In genomic region chr1:1558591-1558990, GRCh38 we compare ENCODE assay signal across 1 cellular context.
TF ChIP-seq lines count a peak whose summit lies in the region.

No MANE protein-coding gene starts in this region.

TF ChIP-seq in GM12878, 131 proteins besides CTCF, POLR2A, EP300 and RAD21:
- TF ChIP-seq BCLAF1 (IDR thresholded peaks at IDR 0.05) (no peak), ZNF207 (IDR thresholded peaks at IDR 0.05; ENCODE audit: borderline replicate concordance) (no peak), NKRF (conservative IDR thresholded peaks at IDR 0.05) (no peak), IRF3 (IDR thresholded peaks at IDR 0.05) (no peak), MTA2 (IDR thresholded peaks at IDR 0.05; ENCODE audit: low read depth) (no peak), CEBPB (IDR thresholded peaks at IDR 0.05; ENCODE audit: borderline replicate concordance in 1 of 2, low read depth in 2 of 2, low read length in 2 of 2) (no peak), SIX5 (IDR thresholded peaks at IDR 0.05; ENCODE audit: low read depth, low read length, severe bottlenecking) (no peak)
